In the genomic region with DNA sequence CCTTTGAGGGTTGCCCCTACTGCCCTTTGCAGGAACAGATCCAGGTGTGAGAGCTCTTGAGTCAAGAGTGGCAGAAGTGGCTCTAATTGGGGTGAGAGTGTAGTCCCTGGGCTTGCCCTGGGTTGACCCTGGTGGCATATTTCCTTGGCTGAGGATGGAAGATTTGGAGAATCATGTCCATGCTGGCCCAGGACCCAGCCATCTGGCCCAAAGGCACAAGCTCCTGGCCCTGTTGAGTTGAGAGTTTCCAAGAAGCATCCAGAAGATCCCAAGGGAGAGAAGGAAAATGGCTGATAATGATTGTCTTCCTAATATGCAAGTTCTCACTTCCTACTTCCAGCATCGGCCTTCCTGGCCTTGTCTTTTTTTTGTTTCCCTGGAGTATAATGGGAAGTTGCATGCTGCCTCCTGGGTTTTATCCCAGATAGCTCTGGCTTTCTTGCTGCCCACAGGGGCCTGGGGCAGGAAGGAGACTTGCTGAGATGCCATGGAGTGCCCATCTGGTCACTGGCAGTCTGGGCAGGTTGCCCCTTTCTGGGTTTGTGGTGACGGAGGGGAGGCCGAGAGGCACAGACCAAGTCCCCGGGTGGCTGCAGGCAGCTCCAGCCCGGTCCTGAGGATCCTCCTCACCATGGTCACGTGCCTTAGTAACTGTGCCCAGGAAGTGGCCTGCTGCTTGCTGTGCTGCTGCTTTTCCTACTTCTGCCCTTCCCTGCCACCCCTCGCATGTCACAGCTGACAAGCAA, we compare ENCODE assay signal across 9 cellular contexts. TPM values are rescaled to one million over a fixed set of nuclear protein-coding genes. Genes with fewer than 3 reads are reported as not detected.
A peak's percentile ranks its signal among the peaks of the same experiment; 100 is the strongest.
DNase-seq lines count a peak whose midpoint lies in the region; ATAC-seq, FAIRE-seq and TF ChIP-seq lines count a peak whose summit lies in the region.
"Had no signal": no experiment of that assay in that cellular context is flagged by ENCODE, and none has a peak within 500 bp of the region (broad histone marks: within the 10 kb centered on the region; RNA-seq: fewer than 3 reads in every experiment).

No MANE protein-coding gene starts in this region.

- H3K27ac ChIP-seq in HUES48 (ENCODE audit: low read depth, low read length) (peak overlapping the region; percentile 85), WERI-Rb-1 (peak overlapping the region; percentile 96), skin epidermis (peak overlapping the region in 20 of 21 experiments; percentile 43 to 88 (median 76))

- intact Hi-C loops in cardiac septum (cut with DNase I), result loop anchor here (10.0 kb wide), 1 partner anchor 47 kb away; no protein-coding TSS in a partner anchor

- FAIRE-seq in frontal cortex (lab: Jason Lieb, UNC), result no peak

- no peak overlapping the region for H3K9ac ChIP-seq in HUES48 (ENCODE audit: low read depth, low read length)

- TF ChIP-seq CTCF in WERI-Rb-1 (IDR thresholded peaks at IDR 0.05; ENCODE audit: low read depth, low read length), result no peak

- no peak for DNase-seq in WERI-Rb-1
- DNase-seq in cardiac septum (ENCODE audit: low spot score), result peak; percentile 79
- no peak for DNase-seq in NCI-H2107 (lab: John Stamatoyannopoulos, UW)
- no peak for DNase-seq in NCI-H82 treated with DMSO at 0.1 percent for 48 hours (lab: John Stamatoyannopoulos, UW; ENCODE audit: unreplicated experiment)
- DNase-seq in frontal cortex (ENCODE audit: low spot score in 2 of 2), result no peak
- DNase-seq: activated CD4-positive, alpha-beta T cell treated with anti-CD3 and anti-CD28 coated beads, Interleukin-2, amount 50 U/mL, for 4 hours had no signal

- H3K9me3 ChIP-seq in HUES48 (ENCODE audit: control insufficient read depth, insufficient read depth, low read length), result no peaks in the 10 kb centered on the region
- no peaks in the 10 kb centered on the region for H3K9me3 ChIP-seq in WERI-Rb-1 (ENCODE audit: severe bottlenecking)

- H3K27me3 ChIP-seq in HUES48 (ENCODE audit: control insufficient read depth, insufficient read depth, low read length) (no peaks in the 10 kb centered on the region), WERI-Rb-1 (ENCODE audit: insufficient read depth, low read depth, severe bottlenecking) (no peaks in the 10 kb centered on the region)

- no peaks in the 10 kb centered on the region for H3K36me3 ChIP-seq in HUES48 (ENCODE audit: control insufficient read depth, insufficient read depth, low read length)
- H3K36me3 ChIP-seq in WERI-Rb-1, result peaks cover 53% of the 10 kb centered on the region

- H3K4me1 ChIP-seq in HUES48 (ENCODE audit: control insufficient read depth, insufficient read depth, low read length), result peaks cover 33% of the 10 kb centered on the region

- H3K4me3 ChIP-seq in HUES48 (ENCODE audit: low read depth, low read length) (no peak overlapping the region), WERI-Rb-1 (ENCODE audit: low read depth, low read length) (no peak overlapping the region), skin epidermis (no peak overlapping the region)

- no peak for ATAC-seq in HG03196 (IDR thresholded peaks at IDR 0.05; ENCODE audit: unreplicated experiment)

RNA-seq across cellular contexts. Expression of a gene that starts 55.3 kb away (rescaled TPM):
- total RNA-seq in cardiac septum (206 TPM), frontal cortex (120 TPM)
